ENCODE assay signal across 8 cellular contexts in the genomic region with DNA sequence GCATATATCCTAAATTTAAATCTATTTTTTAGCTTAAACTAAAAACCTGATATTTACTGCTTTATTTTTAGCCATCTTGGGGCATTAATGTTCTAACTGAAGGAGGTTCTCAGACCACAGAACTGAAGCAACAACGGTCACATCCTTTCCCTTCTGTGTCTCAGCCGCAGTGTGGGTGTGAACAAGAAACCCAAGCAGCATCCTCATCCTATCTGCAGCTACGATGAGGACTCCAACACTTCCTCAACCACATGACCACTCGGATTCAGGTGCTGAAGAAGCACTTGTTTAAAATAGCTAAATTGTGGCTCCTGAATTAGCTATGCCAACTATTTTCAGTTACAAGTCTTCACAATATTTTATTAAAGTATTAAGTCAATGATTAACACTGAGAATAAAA. TPM values are rescaled to one million over a fixed set of nuclear protein-coding genes. Genes with fewer than 3 reads are reported as not detected.
DNase-seq lines count a peak whose midpoint lies in the region; ATAC-seq and TF ChIP-seq lines count a peak whose summit lies in the region.

No MANE protein-coding gene starts in this region.

- intact Hi-C loops in uterus (cut with DNase I; ENCODE audit: low total_unique reads) (no loop called here), left ventricle myocardium superior (cut with micrococcal nuclease) (loop anchor here (5.0 kb wide), 1 partner anchor 37 kb away; no protein-coding TSS in a partner anchor)

- no peaks in the 10 kb centered on the region for H3K27me3 ChIP-seq in GM06990 (replicated peaks; ENCODE audit: control insufficient read depth, insufficient read depth, low read length)
- H3K27me3 ChIP-seq in uterus, result no peaks in the 10 kb centered on the region

- no peak overlapping the region for H3K27ac ChIP-seq in uterus

- peaks cover 75% of the 10 kb centered on the region for H3K4me1 Mint-ChIP-seq in activated T-cell treated with anti-CD3 and anti-CD28 coated beads, Interleukin-2, amount 50 U/mL, for 24 hours (ENCODE audit: low read depth)

- in situ Hi-C loops in KBM-7 (cut with MboI; ENCODE audit: low pct_unique_long_range_greater_than_20kb, low sequenced_read_pairs), result no loop called here

- H3K27me3 Mint-ChIP-seq in activated T-cell treated with anti-CD3 and anti-CD28 coated beads, Interleukin-2, amount 50 U/mL, for 24 hours, result no peaks in the 10 kb centered on the region

- TF ChIP-seq POLR2A in uterus (IDR thresholded peaks at IDR 0.05), result no peak

- peak overlapping the region; percentile 86 for H3K27ac Mint-ChIP-seq in activated T-cell treated with anti-CD3 and anti-CD28 coated beads, Interleukin-2, amount 50 U/mL, for 24 hours

- ATAC-seq in GM21576 (IDR thresholded peaks at IDR 0.05; ENCODE audit: unreplicated experiment) (peak; percentile 85), left ventricle myocardium superior (no peak)

- peak; percentile 31 for DNase-seq in GM06990 (ENCODE audit: extremely low read depth, insufficient read length)
- DNase-seq in KBM-7, result peak; percentile 81
- DNase-seq in activated T-cell treated with anti-CD3 and anti-CD28 coated beads, Interleukin-2, amount 50 U/mL, for 24 hours, result peak; percentile 53
- DNase-seq in stimulated activated CD4-positive, alpha-beta T cell treated with anti-CD3 and anti-CD28 coated beads, Interleukin-1b, Interleukin-23, amount 100 ng/mL, for 48 hours, result peak; percentile 54
- DNase-seq in cerebellar cortex (ENCODE audit: low spot score), result no peak
- no peak for DNase-seq in uterus
- no peak for DNase-seq in left ventricle myocardium superior

- H3K36me3 Mint-ChIP-seq in activated T-cell treated with anti-CD3 and anti-CD28 coated beads, Interleukin-2, amount 50 U/mL, for 24 hours (ENCODE audit: low read depth), result peaks cover 28% of the 10 kb centered on the region

- peaks cover 0 to 11% of the 10 kb centered on the region in 2 donors for H3K4me1 ChIP-seq in uterus

- H3K4me3 ChIP-seq in GM06990 (replicated peaks; ENCODE audit: low read depth, low read length) (no peak overlapping the region), uterus (no peak overlapping the region)

- no peaks in the 10 kb centered on the region for H3K9me3 ChIP-seq in uterus

- peak overlapping the region; percentile 41 for H3K4me3 Mint-ChIP-seq in activated T-cell treated with anti-CD3 and anti-CD28 coated beads, Interleukin-2, amount 50 U/mL, for 24 hours

- H3K9me3 Mint-ChIP-seq in activated T-cell treated with anti-CD3 and anti-CD28 coated beads, Interleukin-2, amount 50 U/mL, for 24 hours, result no peaks in the 10 kb centered on the region

- TF ChIP-seq CTCF in GM06990 (IDR thresholded peaks at IDR 0.05; ENCODE audit: insufficient read depth, low read length, poor library complexity, severe bottlenecking) (no peak), uterus (IDR thresholded peaks at IDR 0.05) (no peak)

- H3K36me3 ChIP-seq in GM06990 (ENCODE audit: control insufficient read depth, insufficient read depth, low read length) (no peaks in the 10 kb centered on the region), uterus (no peaks in the 10 kb centered on the region)

RNA-seq across cellular contexts. Expression of a gene that starts 5.3 kb away (rescaled TPM):
- total RNA-seq in uterus, result 100 to 1,000 TPM in 2 of 4 donors, 10 to 100 TPM in 2; 91.6 to 159 (median 100) TPM
- total RNA-seq in left ventricle myocardium superior, result 44.3 TPM

RNA-seq across cellular contexts. Expression of a gene that starts 32.3 kb away (rescaled TPM):
- total RNA-seq in uterus (10 to 100 TPM; 10.5 to 36.6 (median 23.3) TPM), left ventricle myocardium superior (32.3 TPM)

Comparison
In these comparisons a context has a peak if more than half of its experiments do, and no peak if none do; other contexts are left out.
1. DNase-seq: peak in GM06990 (single experiment), KBM-7 (single experiment), activated T-cell treated with anti-CD3 and anti-CD28 coated beads, Interleukin-2, amount 50 U/mL, for 24 hours (single experiment) and stimulated activated CD4-positive, alpha-beta T cell treated with anti-CD3 and anti-CD28 coated beads, Interleukin-1b, Interleukin-23, amount 100 ng/mL, for 48 hours (single experiment); none in cerebellar cortex (single experiment), uterus (0 of 2) and left ventricle myocardium superior (single experiment).